ENCODE assay signal across 9 cellular contexts in the genomic region with DNA sequence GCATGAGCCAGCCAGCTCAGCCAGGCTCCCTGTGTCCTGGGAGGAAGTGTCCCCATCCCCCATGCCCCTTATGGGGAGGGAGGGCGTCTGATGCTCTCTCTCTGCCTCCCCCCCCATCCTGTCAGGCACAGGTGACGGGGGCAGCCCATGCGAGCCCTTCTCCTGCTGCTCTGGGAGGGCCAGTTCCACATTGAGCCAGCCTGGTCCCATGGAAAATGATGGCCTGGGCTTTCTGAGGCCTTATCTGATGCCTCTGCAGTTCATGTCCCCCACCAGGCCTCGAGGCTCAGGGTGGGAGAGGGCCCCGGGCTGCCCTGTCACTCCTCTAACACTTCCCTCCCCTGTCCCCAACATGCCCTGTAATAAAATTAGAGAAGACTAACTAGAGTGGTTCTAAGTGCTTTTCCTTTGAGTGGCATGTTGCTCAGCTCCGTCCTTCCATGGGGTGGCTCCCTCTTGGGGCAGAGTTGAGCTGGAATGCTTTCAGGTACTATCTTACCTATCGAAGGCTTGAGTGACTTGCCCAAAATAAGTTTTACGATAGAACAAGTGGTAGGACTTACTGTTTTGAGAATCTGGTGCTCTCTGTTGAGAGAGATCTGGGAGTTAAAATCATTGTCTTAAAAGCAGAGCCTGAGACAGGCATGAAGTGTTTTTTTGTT. TPM values are rescaled to one million over a fixed set of nuclear protein-coding genes. Genes with fewer than 3 reads are reported as not detected.
DNase-seq lines count a peak whose midpoint lies in the region; ATAC-seq and TF ChIP-seq lines count a peak whose summit lies in the region.
"Had no signal": no experiment of that assay in that cellular context is flagged by ENCODE, and none has a peak within 500 bp of the region (broad histone marks: within the 10 kb centered on the region; RNA-seq: fewer than 3 reads in every experiment).

No MANE protein-coding gene starts in this region.

- H3K9me3 ChIP-seq in hepatocyte (ENCODE audit: low read depth): no peaks in the 10 kb centered on the region

- H3K36me3 ChIP-seq in hepatocyte (replicated peaks; ENCODE audit: insufficient read depth, low read depth): no peaks in the 10 kb centered on the region

- H3K4me2 ChIP-seq in hepatocyte: peak overlapping the region; percentile 93

- peak; percentile 49 for DNase-seq in activated CD8-positive, alpha-beta memory T cell treated with anti-CD3 and anti-CD28 coated beads, Interleukin-2, amount 50 U/mL, for 48 hours
- no peak for DNase-seq in activated CD8-positive, alpha-beta memory T cell treated with anti-CD3 and anti-CD28 coated beads for 24 hours
- DNase-seq in SK-N-DZ (ENCODE audit: low spot score): peak; percentile 92
- DNase-seq in hepatocyte (ENCODE audit: low spot score): peak; percentile 55
- no peak for DNase-seq in stimulated activated naive CD8-positive, alpha-beta T cell treated with anti-CD3 and anti-CD28 coated beads, Interleukin-15, amount 100 ng/mL, for 72 hours
- DNase-seq in GM19238 (ENCODE audit: insufficient read length, low spot score): no peak
- DNase-seq: NCI-H446 had no signal

- no peak overlapping the region for H3K4me3 ChIP-seq in hepatocyte

- peak overlapping the region in 1 of 2 donors; percentile 84 for H3K27ac Mint-ChIP-seq in stimulated activated naive CD8-positive, alpha-beta T cell treated with anti-CD3 and anti-CD28 coated beads, Interleukin-15, amount 100 ng/mL, for 72 hours

- H3K27ac ChIP-seq in hepatocyte: peak overlapping the region; percentile 90

- H2AFZ ChIP-seq in hepatocyte: no peak overlapping the region

- no peaks in the 10 kb centered on the region for H3K27me3 ChIP-seq in hepatocyte

- H3K4me3 Mint-ChIP-seq in stimulated activated naive CD8-positive, alpha-beta T cell treated with anti-CD3 and anti-CD28 coated beads, Interleukin-15, amount 100 ng/mL, for 72 hours: peak overlapping the region; percentile 92 to 99

- H3K4me1 ChIP-seq in hepatocyte (ENCODE audit: insufficient read depth): peaks cover 21% of the 10 kb centered on the region

- peaks cover 27% of the 10 kb centered on the region for H3K79me2 ChIP-seq in hepatocyte

- H3K27me3 Mint-ChIP-seq in stimulated activated naive CD8-positive, alpha-beta T cell treated with anti-CD3 and anti-CD28 coated beads, Interleukin-15, amount 100 ng/mL, for 72 hours: no peaks in the 10 kb centered on the region

- H4K20me1 ChIP-seq in hepatocyte (ENCODE audit: insufficient read depth, poor library complexity, severe bottlenecking): peaks cover 12% of the 10 kb centered on the region

- TF ChIP-seq CTCF in hepatocyte (IDR thresholded peaks at IDR 0.05; ENCODE audit: poor library complexity): peak; percentile 35

- no peaks in the 10 kb centered on the region for H3K9me2 ChIP-seq in hepatocyte (replicated peaks; ENCODE audit: insufficient read depth)

- H3K4me1 Mint-ChIP-seq in stimulated activated naive CD8-positive, alpha-beta T cell treated with anti-CD3 and anti-CD28 coated beads, Interleukin-15, amount 100 ng/mL, for 72 hours: peaks cover 39% of the 10 kb centered on the region

- no peaks in the 10 kb centered on the region for H3K9me3 Mint-ChIP-seq in stimulated activated naive CD8-positive, alpha-beta T cell treated with anti-CD3 and anti-CD28 coated beads, Interleukin-15, amount 100 ng/mL, for 72 hours

- WGBS in hepatocyte (ENCODE audit: low lambda C conversion rate, missing lambda C conversion rate): 42% methylated on average over 8 of the region's 8 CpGs

- no peak for ATAC-seq in stimulated activated naive CD8-positive, alpha-beta T cell treated with anti-CD3 and anti-CD28 coated beads, Interleukin-15, amount 100 ng/mL, for 72 hours
- no peak for ATAC-seq in HG03354 (IDR thresholded peaks at IDR 0.05; ENCODE audit: poor library complexity, severe bottlenecking, unreplicated experiment)
- ATAC-seq in GM21723 (IDR thresholded peaks at IDR 0.05; ENCODE audit: unreplicated experiment): no peak

RNA-seq across cellular contexts. Expression of a gene that starts 1.8 kb away (rescaled TPM):
- polyA plus RNA-seq in SK-N-DZ (2014; cell fraction: cytosol; rRNA removed): 41.3 and 45.7 TPM in 2 replicates
- 53.0 and 70.9 TPM in 2 replicates for polyA plus RNA-seq in SK-N-DZ (2014; cell fraction: nucleus; rRNA removed)
- 59.5 and 62.6 TPM in 2 replicates for total RNA-seq in hepatocyte
- polyA plus RNA-seq in hepatocyte: 90.7 and 103 TPM in 2 replicates

RNA-seq across cellular contexts. Expression of a gene that starts 18.0 kb away (rescaled TPM):
- 25.5 and 29.9 TPM in 2 replicates for polyA plus RNA-seq in SK-N-DZ (2014; cell fraction: cytosol; rRNA removed)
- polyA plus RNA-seq in SK-N-DZ (2014; cell fraction: nucleus; rRNA removed): 13.7 and 16.4 TPM in 2 replicates
- 18.5 and 26.7 TPM in 2 replicates for total RNA-seq in hepatocyte
- 37.7 and 39.5 TPM in 2 replicates for polyA plus RNA-seq in hepatocyte

RNA-seq across cellular contexts. Expression of a gene that starts 41.3 kb away (rescaled TPM):
- polyA plus RNA-seq in SK-N-DZ (2014; cell fraction: cytosol; rRNA removed): 10.5 and 13.3 TPM in 2 replicates
- polyA plus RNA-seq in SK-N-DZ (2014; cell fraction: nucleus; rRNA removed): 5.6 and 7.3 TPM in 2 replicates
- total RNA-seq in hepatocyte: 1.3 and 2.4 TPM in 2 replicates
- 0.41 and 2.4 TPM in 2 replicates for polyA plus RNA-seq in hepatocyte

RNA-seq across cellular contexts. Expression of a gene that starts 57.5 kb away (rescaled TPM):
- 7.2 and 7.7 TPM in 2 replicates for polyA plus RNA-seq in SK-N-DZ (2014; cell fraction: cytosol; rRNA removed)
- polyA plus RNA-seq in SK-N-DZ (2014; cell fraction: nucleus; rRNA removed): 4.5 and 5.5 TPM in 2 replicates
- total RNA-seq in hepatocyte: 21.5 and 27.0 TPM in 2 replicates
- 3.3 and 4.8 TPM in 2 replicates for polyA plus RNA-seq in hepatocyte

Comparison
In these comparisons a context has a peak if more than half of its experiments do, and no peak if none do; other contexts are left out.
1. DNase-seq: peak in activated CD8-positive, alpha-beta memory T cell treated with anti-CD3 and anti-CD28 coated beads, Interleukin-2, amount 50 U/mL, for 48 hours (single experiment), SK-N-DZ (single experiment) and hepatocyte (single experiment); none in activated CD8-positive, alpha-beta memory T cell treated with anti-CD3 and anti-CD28 coated beads for 24 hours (single experiment), stimulated activated naive CD8-positive, alpha-beta T cell treated with anti-CD3 and anti-CD28 coated beads, Interleukin-15, amount 100 ng/mL, for 72 hours (0 of 2) and GM19238 (single experiment).